In genomic region chr5:176541338-176542134, GRCh38 we compare ENCODE assay signal across 9 cellular contexts. TPM values are rescaled to one million over a fixed set of nuclear protein-coding genes. Genes with fewer than 3 reads are reported as not detected.
A peak's percentile ranks its signal among the peaks of the same experiment; 100 is the strongest.
DNase-seq lines count a peak whose midpoint lies in the region; ATAC-seq and TF ChIP-seq lines count a peak whose summit lies in the region.
"Had no signal": no experiment of that assay in that cellular context is flagged by ENCODE, and none has a peak within 500 bp of the region (broad histone marks: within the 10 kb centered on the region; RNA-seq: fewer than 3 reads in every experiment).

No MANE protein-coding gene starts in this region.

- no peaks in the 10 kb centered on the region for H3K4me1 ChIP-seq in prostate gland (replicated peaks)

- peak overlapping the region; percentile 50 to 72 for H3K27ac ChIP-seq in prostate gland
- H3K27ac ChIP-seq: SJSA1 had no signal

- no peak for TF ChIP-seq CTCF in prostate gland (IDR thresholded peaks at IDR 0.05)

- DNase-seq in NCI-H345 treated with DMSO at 0.1 percent for 48 hours (lab: John Stamatoyannopoulos, UW; ENCODE audit: unreplicated experiment): peak; percentile 31
- peak; percentile 77 for DNase-seq in activated CD8-positive, alpha-beta memory T cell treated with anti-CD3 and anti-CD28 coated beads, Interleukin-2, amount 50 U/mL, for 48 hours
- peak; percentile 88 for DNase-seq in Right ventricle myocardium inferior (ENCODE audit: missing footprints)
- peak; percentile 62 for DNase-seq in prostate gland (ENCODE audit: low spot score)
- DNase-seq in putamen (ENCODE audit: low spot score): no peak

- H3K27me3 ChIP-seq in prostate gland (replicated peaks; ENCODE audit: insufficient read depth): no peaks in the 10 kb centered on the region

- WGBS in prostate gland: 58% methylated on average over 12 of the region's 12 CpGs

- intact Hi-C loops in Right ventricle myocardium inferior (cut with DNase I) (loop anchor here (2.0 to 5.0 kb wide), 3 partner anchors 95 to 179 kb away; partner anchors contain the start of genes CLTB and KIAA1191), prostate gland (cut with DNase I) (no loop called here)

- TF ChIP-seq POLR2A in GM18505 (IDR thresholded peaks at IDR 0.05; ENCODE audit: borderline replicate concordance, extremely low read depth, insufficient read depth, insufficient read length): peak; percentile 35
- peak; percentile 62 for TF ChIP-seq POLR2A in prostate gland (IDR thresholded peaks at IDR 0.05)

- no peak overlapping the region for H3K4me3 ChIP-seq in prostate gland

- no peaks in the 10 kb centered on the region for H3K36me3 ChIP-seq in prostate gland

- no peak for ATAC-seq in GM18505 (IDR thresholded peaks at IDR 0.05; ENCODE audit: unreplicated experiment)
- ATAC-seq in Right ventricle myocardium inferior: no peak
- ATAC-seq in GM21723 (IDR thresholded peaks at IDR 0.05; ENCODE audit: unreplicated experiment): no peak
- ATAC-seq in GM18861 (IDR thresholded peaks at IDR 0.05; ENCODE audit: unreplicated experiment): no peak

- no peaks in the 10 kb centered on the region for H3K9me3 ChIP-seq in prostate gland
- H3K9me3 ChIP-seq: SJSA1 had no signal

RNA-seq across cellular contexts. Expression of gene RNF44, which starts 4.3 kb away (rescaled TPM):
- 25.5 TPM for total RNA-seq in Right ventricle myocardium inferior
- total RNA-seq in prostate gland: 10 to 100 TPM; 26.4 to 43.3 TPM

RNA-seq across cellular contexts. Expression of gene CDHR2, which starts 7.6 kb away (rescaled TPM):
- total RNA-seq in Right ventricle myocardium inferior (0.19 TPM), prostate gland (1 to 10 TPM in 1 of 2 donors, not detected in 1; 1.1 TPM)
- total RNA-seq: SJSA1 had no signal
